21 cellular contexts compared by ENCODE assay signal in genomic region chr17:45573915-45574314, GRCh38.
DNase-seq lines count a peak whose midpoint lies in the region; ATAC-seq, FAIRE-seq and TF ChIP-seq lines count a peak whose summit lies in the region.
"Had no signal": no experiment of that assay in that cellular context is flagged by ENCODE, and none has a peak within 500 bp of the region (broad histone marks: within the 10 kb centered on the region; RNA-seq: fewer than 3 reads in every experiment).

No MANE protein-coding gene starts in this region.

- peaks cover 0 to 2% of the 10 kb centered on the region in 2 donors for H3K36me3 ChIP-seq in small intestine (ENCODE audit: control insufficient read depth in 2 of 2, insufficient read depth in 2 of 2, low read length in 2 of 2)
- H3K36me3 ChIP-seq in neural progenitor cell: no peaks in the 10 kb centered on the region
- H3K36me3 ChIP-seq: ovary, sigmoid colon, SJSA1, thoracic aorta had no signal

- H3K27me3 Mint-ChIP-seq in neural progenitor cell (ENCODE audit: insufficient read depth, low read depth): no peaks in the 10 kb centered on the region
- H3K27me3 Mint-ChIP-seq: B cell had no signal

- H3F3A ChIP-seq in neural progenitor cell (ENCODE audit: low read depth): no peaks in the 10 kb centered on the region

- H3K4me2 ChIP-seq in neural progenitor cell: no peak overlapping the region

- no peak overlapping the region for H2AFZ ChIP-seq in neural progenitor cell (replicated peaks)

- H3K36me3 Mint-ChIP-seq in neural progenitor cell: peaks cover 25% of the 10 kb centered on the region

- ATAC-seq in SK-N-SH treated with all-trans-retinoic acid at 6 μM for 48 hours: peak; percentile 62
- ATAC-seq: PC-3 had no signal

- no peak overlapping the region for H3K27ac Mint-ChIP-seq in neural progenitor cell
- H3K27ac Mint-ChIP-seq: B cell had no signal

- H3K4me3 ChIP-seq in small intestine (ENCODE audit: low read depth in 1 of 2, low read length in 2 of 2) (no peak overlapping the region), neural progenitor cell (no peak overlapping the region)
- H3K4me3 ChIP-seq: ovary, sigmoid colon, SJSA1, thoracic aorta had no signal

- H3K79me2 ChIP-seq in neural progenitor cell (ENCODE audit: low read depth): peaks cover 57% of the 10 kb centered on the region

- H4K20me1 ChIP-seq in neural progenitor cell (ENCODE audit: low read depth): peaks cover 50% of the 10 kb centered on the region

- H3K27ac ChIP-seq in 22Rv1 (peak overlapping the region; percentile 0; the same call in 1 of the 2 replicates), caudate nucleus (ENCODE audit: low read depth, low read length) (no peak overlapping the region), small intestine (ENCODE audit: low read depth in 1 of 2, low read length in 1 of 2) (no peak overlapping the region), neural progenitor cell (no peak overlapping the region)
- H3K27ac ChIP-seq: HL-60, ovary, SJSA1 had no signal

- H3K27me3 ChIP-seq in small intestine (ENCODE audit: control insufficient read depth in 2 of 2, insufficient read depth in 2 of 2, low read length in 2 of 2) (no peaks in the 10 kb centered on the region), neural progenitor cell (no peaks in the 10 kb centered on the region)
- H3K27me3 ChIP-seq: ovary, sigmoid colon had no signal

- H3K9ac ChIP-seq in neural progenitor cell: no peak overlapping the region

- no peak for FAIRE-seq in small intestine (lab: Jason Lieb, UNC)
- FAIRE-seq: frontal cortex had no signal

- WGBS in small intestine, 3 donors: 95 to 99% (median 98%) methylated on average over 1 of the region's 1 CpG

- H3K4me1 ChIP-seq in small intestine (ENCODE audit: control insufficient read depth in 2 of 2, insufficient read depth in 1 of 2, low read depth in 1 of 2, low read length in 1 of 2): no peaks in the 10 kb centered on the region
- H3K4me1 ChIP-seq in neural progenitor cell: no peaks in the 10 kb centered on the region

- no peaks in the 10 kb centered on the region for H3K9me3 Mint-ChIP-seq in neural progenitor cell

- no peak overlapping the region for H3K4me3 Mint-ChIP-seq in neural progenitor cell
- H3K4me3 Mint-ChIP-seq: B cell had no signal

- peaks cover 3% of the 10 kb centered on the region for H3K4me1 Mint-ChIP-seq in neural progenitor cell

- peak; percentile 21 for DNase-seq in EL
- DNase-seq in kidney tubule cell (ENCODE audit: low spot score): peak; percentile 1
- DNase-seq in caudate nucleus (lab: John Stamatoyannopoulos, UW): no peak
- no peak for DNase-seq in small intestine
- DNase-seq in Kasumi-1 (lab: John Stamatoyannopoulos, UW): no peak
- DNase-seq in neural progenitor cell (ENCODE audit: low spot score): no peak
- DNase-seq: activated CD4-positive, alpha-beta T cell treated with anti-CD3 and anti-CD28 coated beads, Interleukin-2, amount 50 U/mL, for 48 hours; Calu3; cortex of kidney; KBM-7; NCI-H1105; ovary; PC-3; sigmoid colon had no signal

- TF ChIP-seq CTCF in 22Rv1 (IDR thresholded peaks at IDR 0.05) (no peak), neural progenitor cell (IDR thresholded peaks at IDR 0.05) (no peak)

- H3K9me3 ChIP-seq in small intestine (ENCODE audit: control insufficient read depth, low read depth) (no peaks in the 10 kb centered on the region), neural progenitor cell (ENCODE audit: low read depth) (no peaks in the 10 kb centered on the region)
- H3K9me3 ChIP-seq: ovary, sigmoid colon, SJSA1, thoracic aorta had no signal

TF ChIP-seq in SK-N-SH treated with all-trans-retinoic acid at 6 μM for 48 hours, 23 proteins besides CTCF, POLR2A, EP300 and RAD21:
- no peak for TF ChIP-seq OSR1 (CRISPR knock-in tag; IDR thresholded peaks at IDR 0.05)
- TF ChIP-seq BACH2 (CRISPR knock-in tag; IDR thresholded peaks at IDR 0.05; ENCODE audit: borderline replicate concordance): no peak
- TF ChIP-seq ZNF8 (CRISPR knock-in tag; IDR thresholded peaks at IDR 0.05): no peak
- TF ChIP-seq RARB (CRISPR knock-in tag; IDR thresholded peaks at IDR 0.05): no peak
- TF ChIP-seq TCF4 (CRISPR knock-in tag; IDR thresholded peaks at IDR 0.05; ENCODE audit: borderline replicate concordance): no peak
- no peak for TF ChIP-seq ZFP3 (CRISPR knock-in tag; IDR thresholded peaks at IDR 0.05)
- TF ChIP-seq ZC3H10 (CRISPR knock-in tag; IDR thresholded peaks at IDR 0.05): no peak
- no peak for TF ChIP-seq PATZ1 (CRISPR knock-in tag; IDR thresholded peaks at IDR 0.05; ENCODE audit: borderline replicate concordance)
- TF ChIP-seq ZNF565 (CRISPR knock-in tag; conservative IDR thresholded peaks at IDR 0.05; ENCODE audit: low read depth): no peak
- no peak for TF ChIP-seq GLIS3 (CRISPR knock-in tag; IDR thresholded peaks at IDR 0.05)
- no peak for TF ChIP-seq ISL1 (CRISPR knock-in tag; IDR thresholded peaks at IDR 0.05)
- no peak for TF ChIP-seq ARNTL (CRISPR knock-in tag; IDR thresholded peaks at IDR 0.05; ENCODE audit: borderline replicate concordance, low read depth)
- TF ChIP-seq TOX (CRISPR knock-in tag; IDR thresholded peaks at IDR 0.05; ENCODE audit: borderline replicate concordance): no peak
- no peak for TF ChIP-seq CSRNP3 (CRISPR knock-in tag; IDR thresholded peaks at IDR 0.05)
- TF ChIP-seq CREB5 (CRISPR knock-in tag; IDR thresholded peaks at IDR 0.05; ENCODE audit: low read depth): no peak
- no peak for TF ChIP-seq SNAI2 (CRISPR knock-in tag; IDR thresholded peaks at IDR 0.05)
- TF ChIP-seq PPARA (CRISPR knock-in tag; IDR thresholded peaks at IDR 0.05; ENCODE audit: borderline replicate concordance): no peak
- TF ChIP-seq TSHZ2 (CRISPR knock-in tag; IDR thresholded peaks at IDR 0.05): no peak
- TF ChIP-seq ESRRG (CRISPR knock-in tag; IDR thresholded peaks at IDR 0.05): no peak

Comparison
In these comparisons a context has a peak if more than half of its experiments do, and no peak if none do; other contexts are left out.
1. DNase-seq: peak in EL (single experiment) and kidney tubule cell (single experiment); none in caudate nucleus (0 of 61), small intestine (single experiment), Kasumi-1 (0 of 2) and neural progenitor cell (single experiment).